8 cellular contexts compared by ENCODE assay signal in the genomic region with DNA sequence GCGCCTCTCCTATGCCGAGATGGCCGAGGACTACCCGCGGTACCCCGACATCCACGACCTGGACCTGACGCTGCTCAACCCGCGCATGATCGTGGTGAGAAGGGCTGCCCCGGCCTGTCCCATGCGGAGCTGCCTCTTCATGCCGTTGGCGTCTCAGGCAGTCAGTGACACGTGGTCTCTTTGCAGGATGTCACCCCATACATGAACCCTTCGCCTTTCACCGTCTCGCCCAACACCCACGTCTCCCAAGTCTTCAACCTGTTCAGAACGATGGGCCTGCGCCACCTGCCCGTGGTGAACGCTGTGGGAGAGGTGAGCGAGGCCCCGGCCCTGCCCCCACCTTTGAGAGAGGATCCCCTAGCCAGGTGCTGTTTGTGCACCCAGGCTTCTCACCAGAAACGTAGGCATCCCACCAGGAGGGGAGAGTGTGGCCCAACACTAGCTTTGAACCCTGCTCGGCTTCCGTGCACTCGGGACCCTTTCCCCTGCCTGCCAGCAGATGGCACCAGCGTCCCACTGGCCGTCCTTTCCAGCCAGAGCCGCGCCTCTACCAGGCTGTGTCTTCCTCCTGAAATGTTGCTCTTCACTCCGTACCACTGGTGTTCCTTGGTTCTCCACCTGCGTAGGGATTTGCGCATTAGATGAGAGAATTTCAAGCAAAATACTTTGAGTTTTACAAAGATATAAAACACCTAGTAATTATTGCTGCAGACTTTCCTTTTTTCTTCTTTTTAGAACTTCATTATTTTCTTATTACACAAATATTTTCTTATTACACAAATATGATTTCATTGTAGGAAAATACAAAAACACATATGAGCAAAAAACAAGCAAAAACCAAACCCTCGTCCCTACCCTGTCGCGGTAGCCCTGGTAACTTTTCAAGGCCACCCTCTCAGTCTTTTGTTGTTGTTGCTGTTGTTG. TPM values are rescaled to one million over a fixed set of nuclear protein-coding genes. Genes with fewer than 3 reads are reported as not detected.
A peak's percentile ranks its signal among the peaks of the same experiment; 100 is the strongest.
DNase-seq lines count a peak whose midpoint lies in the region; ATAC-seq and TF ChIP-seq lines count a peak whose summit lies in the region.

No MANE protein-coding gene starts in this region.

- no peak overlapping the region for H3K4me3 ChIP-seq in CD4-positive, CD25-positive, alpha-beta regulatory T cell (ENCODE audit: low read depth, low read length)
- no peak overlapping the region for H3K4me3 ChIP-seq in endodermal cell (ENCODE audit: low read length)

- TF ChIP-seq CTCF in HFFc6 (IDR thresholded peaks at IDR 0.05): peak; percentile 96
- peak; percentile 99 for TF ChIP-seq CTCF in endodermal cell (conservative IDR thresholded peaks at IDR 0.05)

- no peaks in the 10 kb centered on the region for H3K9me3 Mint-ChIP-seq in CD4-positive, CD25-positive, alpha-beta regulatory T cell
- H3K9me3 Mint-ChIP-seq in HFFc6 (no peaks in the 10 kb centered on the region), endodermal cell (no peaks in the 10 kb centered on the region)
- no peaks in the 10 kb centered on the region for H3K9me3 Mint-ChIP-seq in activated CD8-positive, alpha-beta memory T cell treated with anti-CD3 and anti-CD28 coated beads, Interleukin-2, amount 10 ng/mL, durations not matched to agents 7 days and 5 days (ENCODE audit: low read depth)

- H3K4me1 Mint-ChIP-seq in CD4-positive, CD25-positive, alpha-beta regulatory T cell: peaks cover 0 to 9% (median 2%) of the 10 kb centered on the region in 4 donors
- no peaks in the 10 kb centered on the region for H3K4me1 Mint-ChIP-seq in HFFc6 (ENCODE audit: low read depth)
- no peaks in the 10 kb centered on the region for H3K4me1 Mint-ChIP-seq in activated CD8-positive, alpha-beta memory T cell treated with anti-CD3 and anti-CD28 coated beads, Interleukin-2, amount 10 ng/mL, durations not matched to agents 7 days and 5 days
- no peaks in the 10 kb centered on the region for H3K4me1 Mint-ChIP-seq in endodermal cell

- H3K27ac ChIP-seq in CD4-positive, CD25-positive, alpha-beta regulatory T cell (ENCODE audit: insufficient read depth, low read length, poor library complexity, severe bottlenecking): no peak overlapping the region
- H3K27ac ChIP-seq in endodermal cell (ENCODE audit: low read depth, low read length): no peak overlapping the region

- no peak overlapping the region for H3K4me3 Mint-ChIP-seq in CD4-positive, CD25-positive, alpha-beta regulatory T cell
- H3K4me3 Mint-ChIP-seq in HFFc6 (no peak overlapping the region), endodermal cell (no peak overlapping the region)
- no peak overlapping the region for H3K4me3 Mint-ChIP-seq in activated CD8-positive, alpha-beta memory T cell treated with anti-CD3 and anti-CD28 coated beads, Interleukin-2, amount 10 ng/mL, durations not matched to agents 7 days and 5 days

- WGBS in endodermal cell (ENCODE audit: insufficient coverage in 1 of 2, insufficient read length in 1 of 2), 2 experiments: 68 to 74% methylated on average over 25 to 40 of the region's 40 CpGs

- peaks cover 47% of the 10 kb centered on the region for H3K36me3 ChIP-seq in CD4-positive, CD25-positive, alpha-beta regulatory T cell (ENCODE audit: control insufficient read depth, insufficient read depth, low read length)
- peaks cover 74% of the 10 kb centered on the region for H3K36me3 ChIP-seq in endodermal cell (ENCODE audit: control insufficient read depth, insufficient read depth, low read length)

- no peaks in the 10 kb centered on the region for H3K27me3 ChIP-seq in CD4-positive, CD25-positive, alpha-beta regulatory T cell (ENCODE audit: control insufficient read depth, insufficient read depth, low read length)
- no peaks in the 10 kb centered on the region for H3K27me3 ChIP-seq in endodermal cell (ENCODE audit: control insufficient read depth, insufficient read depth, low read length, poor library complexity, severe bottlenecking)

- no peaks in the 10 kb centered on the region for H3K27me3 Mint-ChIP-seq in CD4-positive, CD25-positive, alpha-beta regulatory T cell
- peaks cover 1% of the 10 kb centered on the region; the same call in 1 of the 2 replicates for H3K27me3 Mint-ChIP-seq in HFFc6 (ENCODE audit: insufficient read depth)
- H3K27me3 Mint-ChIP-seq in activated CD8-positive, alpha-beta memory T cell treated with anti-CD3 and anti-CD28 coated beads, Interleukin-2, amount 10 ng/mL, durations not matched to agents 7 days and 5 days: no peaks in the 10 kb centered on the region
- no peaks in the 10 kb centered on the region for H3K27me3 Mint-ChIP-seq in endodermal cell (ENCODE audit: insufficient read depth)

- no peak overlapping the region for H3K9ac ChIP-seq in endodermal cell (ENCODE audit: extremely low read depth, low read length, poor library complexity, severe bottlenecking)

- peaks cover 38% of the 10 kb centered on the region for H3K36me3 Mint-ChIP-seq in CD4-positive, CD25-positive, alpha-beta regulatory T cell
- H3K36me3 Mint-ChIP-seq in HFFc6 (ENCODE audit: low read depth) (peaks cover 19% of the 10 kb centered on the region; the same call in 1 of the 2 replicates), endodermal cell (ENCODE audit: low read depth) (peaks cover 63% of the 10 kb centered on the region)
- H3K36me3 Mint-ChIP-seq in activated CD8-positive, alpha-beta memory T cell treated with anti-CD3 and anti-CD28 coated beads, Interleukin-2, amount 10 ng/mL, durations not matched to agents 7 days and 5 days: peaks cover 12% of the 10 kb centered on the region

- no peaks in the 10 kb centered on the region for H3K9me3 ChIP-seq in CD4-positive, CD25-positive, alpha-beta regulatory T cell (ENCODE audit: control insufficient read depth in 2 of 2, low read length in 2 of 2)
- no peaks in the 10 kb centered on the region for H3K9me3 ChIP-seq in endodermal cell (ENCODE audit: control insufficient read depth, low read length)

- ATAC-seq in CD4-positive, CD25-positive, alpha-beta regulatory T cell (ENCODE audit: low read depth in 2 of 2): peak; percentile 78 to 81
- peak; percentile 94 for ATAC-seq in activated CD8-positive, alpha-beta memory T cell treated with anti-CD3 and anti-CD28 coated beads, Interleukin-2, amount 10 ng/mL, durations not matched to agents 7 days and 5 days
- no peak for ATAC-seq in GM21515 (IDR thresholded peaks at IDR 0.05; ENCODE audit: unreplicated experiment)

- H3K4me1 ChIP-seq in CD4-positive, CD25-positive, alpha-beta regulatory T cell (ENCODE audit: control insufficient read depth, insufficient read depth, low read length, poor library complexity, severe bottlenecking): no peaks in the 10 kb centered on the region
- no peaks in the 10 kb centered on the region for H3K4me1 ChIP-seq in endodermal cell (ENCODE audit: control insufficient read depth, insufficient read depth, low read length)

- peak; percentile 59 to 74 (median 64) for DNase-seq in CD4-positive, CD25-positive, alpha-beta regulatory T cell
- DNase-seq in HFFc6: peak; percentile 58
- peak; percentile 41 for DNase-seq in NOMO-1 treated with dmso at 0.1 percent for 144 hours (lab: John Stamatoyannopoulos, UW; ENCODE audit: unreplicated experiment)
- DNase-seq in activated CD8-positive, alpha-beta memory T cell treated with anti-CD3 and anti-CD28 coated beads, Interleukin-2, amount 10 ng/mL, durations not matched to agents 7 days and 5 days: peak; percentile 77
- peak; percentile 94 for DNase-seq in endodermal cell
- peak; percentile 63 for DNase-seq in midbrain (lab: John Stamatoyannopoulos, UW)
- peak; percentile 36 to 55 for DNase-seq in stimulated activated CD8-positive, alpha-beta memory T cell treated with anti-CD3 and anti-CD28 coated beads, Interleukin-4, amount 100 ng/mL, for 1 hour (ENCODE audit: low read depth in 2 of 2, low spot score in 1 of 2)

- no peak overlapping the region for H3K27ac Mint-ChIP-seq in CD4-positive, CD25-positive, alpha-beta regulatory T cell
- no peak overlapping the region for H3K27ac Mint-ChIP-seq in HFFc6
- no peak overlapping the region for H3K27ac Mint-ChIP-seq in activated CD8-positive, alpha-beta memory T cell treated with anti-CD3 and anti-CD28 coated beads, Interleukin-2, amount 10 ng/mL, durations not matched to agents 7 days and 5 days
- no peak overlapping the region for H3K27ac Mint-ChIP-seq in endodermal cell

- CTCF ChIA-PET in activated CD8-positive, alpha-beta memory T cell treated with anti-CD3 and anti-CD28 coated beads, Interleukin-2, amount 10 ng/mL, durations not matched to agents 7 days and 5 days (lab: Charles Lee): interaction anchor here (0.6 to 3.7 kb wide), 38 partner anchors 9 to 457 kb away, joined by 3 to 21 read pairs (median 3); a partner anchor contains a TSS

RNA-seq across cellular contexts. Expression of a gene that starts 9.0 kb away (rescaled TPM):
- total RNA-seq in CD4-positive, CD25-positive, alpha-beta regulatory T cell: not detected
- polyA plus RNA-seq in CD4-positive, CD25-positive, alpha-beta regulatory T cell: not detected
- not detected for total RNA-seq in HFFc6 (2021; fragmentation: NEBNext Ultra II Directional; extraction: Animal tissue kit (Norgen Biotek cat#: 25700))
- total RNA-seq in activated CD8-positive, alpha-beta memory T cell treated with anti-CD3 and anti-CD28 coated beads, Interleukin-2, amount 10 ng/mL, durations not matched to agents 7 days and 5 days: not detected
- not detected for total RNA-seq in endodermal cell
- polyA plus RNA-seq in endodermal cell (2013, experiment 1 of 2): 1.6 TPM
- polyA plus RNA-seq in endodermal cell (2013, experiment 2 of 2): 3.4 TPM

RNA-seq across cellular contexts. Expression of a gene that starts 20.1 kb away (rescaled TPM):
- total RNA-seq in CD4-positive, CD25-positive, alpha-beta regulatory T cell: not detected
- polyA plus RNA-seq in CD4-positive, CD25-positive, alpha-beta regulatory T cell: not detected
- total RNA-seq in HFFc6 (2021; fragmentation: NEBNext Ultra II Directional; extraction: Animal tissue kit (Norgen Biotek cat#: 25700)): not detected
- total RNA-seq in activated CD8-positive, alpha-beta memory T cell treated with anti-CD3 and anti-CD28 coated beads, Interleukin-2, amount 10 ng/mL, durations not matched to agents 7 days and 5 days: not detected
- 10 to 100 TPM; 45.8 to 51.9 TPM for total RNA-seq in endodermal cell
- 110 TPM for polyA plus RNA-seq in endodermal cell (2013, experiment 1 of 2)
- 184 TPM for polyA plus RNA-seq in endodermal cell (2013, experiment 2 of 2)

RNA-seq across cellular contexts. Expression of a gene that starts 32.6 kb away (rescaled TPM):
- total RNA-seq in CD4-positive, CD25-positive, alpha-beta regulatory T cell: 13.5 TPM
- 1 to 10 TPM; 1.6 to 3.0 (median 2.4) TPM for polyA plus RNA-seq in CD4-positive, CD25-positive, alpha-beta regulatory T cell
- 1 to 10 TPM; 6.2 to 8.3 (median 7.9) TPM for total RNA-seq in HFFc6 (2021; fragmentation: NEBNext Ultra II Directional; extraction: Animal tissue kit (Norgen Biotek cat#: 25700))
- 10 to 100 TPM; 20.0 to 21.1 TPM for total RNA-seq in activated CD8-positive, alpha-beta memory T cell treated with anti-CD3 and anti-CD28 coated beads, Interleukin-2, amount 10 ng/mL, durations not matched to agents 7 days and 5 days
- total RNA-seq in endodermal cell: 10 to 100 TPM; 29.6 to 31.5 TPM
- polyA plus RNA-seq in endodermal cell (2013, experiment 1 of 2): 27.6 TPM
- 29.3 TPM for polyA plus RNA-seq in endodermal cell (2013, experiment 2 of 2)

RNA-seq across cellular contexts. Expression of a gene that starts 32.8 kb away (rescaled TPM):
- total RNA-seq in CD4-positive, CD25-positive, alpha-beta regulatory T cell: 35.0 TPM
- polyA plus RNA-seq in CD4-positive, CD25-positive, alpha-beta regulatory T cell: 1 to 10 TPM; 5.6 to 7.6 (median 6.6) TPM
- total RNA-seq in HFFc6 (2021; fragmentation: NEBNext Ultra II Directional; extraction: Animal tissue kit (Norgen Biotek cat#: 25700)): 10 to 100 TPM in 5 of 6 experiments, 1 to 10 TPM in 1; 9.4 to 11.7 (median 10.5) TPM
- 10 to 100 TPM; 24.1 to 30.0 TPM for total RNA-seq in activated CD8-positive, alpha-beta memory T cell treated with anti-CD3 and anti-CD28 coated beads, Interleukin-2, amount 10 ng/mL, durations not matched to agents 7 days and 5 days
- total RNA-seq in endodermal cell: 10 to 100 TPM; 22.3 to 30.0 TPM
- polyA plus RNA-seq in endodermal cell (2013, experiment 1 of 2): 15.8 TPM
- polyA plus RNA-seq in endodermal cell (2013, experiment 2 of 2): 14.0 TPM

Comparison
In these comparisons a context has a peak if more than half of its experiments do, and no peak if none do; other contexts are left out.
1. DNase-seq: peak in every context shown above with its lines; median percentile 94 in endodermal cell; 77 in activated CD8-positive, alpha-beta memory T cell treated with anti-CD3 and anti-CD28 coated beads, Interleukin-2, amount 10 ng/mL, durations not matched to agents 7 days and 5 days; 64 in CD4-positive, CD25-positive, alpha-beta regulatory T cell; 63 in midbrain; 58 in HFFc6; 46 in stimulated activated CD8-positive, alpha-beta memory T cell treated with anti-CD3 and anti-CD28 coated beads, Interleukin-4, amount 100 ng/mL, for 1 hour; 41 in NOMO-1 treated with dmso at 0.1 percent for 144 hours.
2. RNA of a gene that starts 20.1 kb away (total RNA-seq): 45.8 to 51.9 TPM in endodermal cell; not detected in CD4-positive, CD25-positive, alpha-beta regulatory T cell (single experiment), not detected in HFFc6 and not detected in activated CD8-positive, alpha-beta memory T cell treated with anti-CD3 and anti-CD28 coated beads, Interleukin-2, amount 10 ng/mL, durations not matched to agents 7 days and 5 days; every median in the first group is over 10 times any median in the second.